Comparison of ENCODE assay signal across 8 cellular contexts in genomic region chr13:29923554-29924481, GRCh38.
A peak's percentile ranks its signal among the peaks of the same experiment; 100 is the strongest.
DNase-seq lines count a peak whose midpoint lies in the region; ATAC-seq, FAIRE-seq and TF ChIP-seq lines count a peak whose summit lies in the region.

No MANE protein-coding gene starts in this region.

- CTCF ChIA-PET in K562 (lab: Yijun Ruan, JAX; ENCODE audit: low intra/inter-chr PET ratio), result no interaction called here

- BruUV-seq in K562 (replicated peaks; lab: Mats Ljungman, UMichigan), result no TSS peak

- no peaks in the 10 kb centered on the region for H3K9me1 ChIP-seq in K562 (ENCODE audit: control insufficient read depth, insufficient read depth, low read length)

- H3K4me1 Mint-ChIP-seq in T-helper 17 cell (peaks cover 12% of the 10 kb centered on the region), immature natural killer cell (peaks cover 4 to 6% of the 10 kb centered on the region in 2 donors)

- FAIRE-seq in K562 (lab: Jason Lieb, UNC), result peak; percentile 81

- peak; percentile 71 for ATAC-seq in T-helper 17 cell
- ATAC-seq in K562, result peak; percentile 89
- ATAC-seq in HG02642 (IDR thresholded peaks at IDR 0.05; ENCODE audit: poor library complexity, unreplicated experiment), result no peak
- no peak for ATAC-seq in HG03139 (IDR thresholded peaks at IDR 0.05; ENCODE audit: unreplicated experiment)

- no peaks in the 10 kb centered on the region for H4K20me1 ChIP-seq in K562 (replicated peaks; ENCODE audit: control insufficient read depth, insufficient read depth, low read length)

- H3K9me3 ChIP-seq in T-helper 17 cell (ENCODE audit: control insufficient read depth, low read length, poor library complexity, severe bottlenecking) (no peaks in the 10 kb centered on the region), K562 (replicated peaks; ENCODE audit: control insufficient read depth, insufficient read depth, low read depth, low read length) (no peaks in the 10 kb centered on the region), spleen (no peaks in the 10 kb centered on the region)

- H3K4me3 ChIP-seq in K562 (no peak overlapping the region), spleen (no peak overlapping the region)

- H3K9me3 Mint-ChIP-seq in immature natural killer cell, result no peaks in the 10 kb centered on the region

- H2AFZ ChIP-seq in K562 (ENCODE audit: low read depth, low read length), result peak overlapping the region; percentile 68

- DNase-seq in DMS153 treated with DMSO at 0.1 percent for 48 hours (lab: John Stamatoyannopoulos, UW; ENCODE audit: unreplicated experiment), result peak; percentile 44
- peak; percentile 57 for DNase-seq in HuH-7.5 (ENCODE audit: low spot score)
- DNase-seq in T-helper 17 cell, result peak; percentile 24 to 39 (median 27)
- peak; percentile 61 to 73 (median 70) for DNase-seq in K562 (ENCODE audit: extremely low read depth in 1 of 4, low spot score in 3 of 4)
- peak; percentile 48 to 62 (median 61) for DNase-seq in immature natural killer cell
- DNase-seq in spleen, result peak; percentile 84

- H3K36me3 ChIP-seq in K562 (ENCODE audit: control insufficient read depth, insufficient read depth, low read length), result no peaks in the 10 kb centered on the region
- no peaks in the 10 kb centered on the region for H3K36me3 ChIP-seq in spleen

- H3K9ac ChIP-seq in K562 (ENCODE audit: insufficient read depth in 1 of 2, low read depth in 2 of 2, low read length in 2 of 2), result no peak overlapping the region

- no peak overlapping the region for H3K4me3 Mint-ChIP-seq in T-helper 17 cell
- H3K4me3 Mint-ChIP-seq in immature natural killer cell, result no peak overlapping the region

- no peak overlapping the region for H3K4me2 ChIP-seq in K562 (ENCODE audit: insufficient read depth, low read length)

- 30% methylated on average over 9 of the region's 12 CpGs for WGBS in K562 (ENCODE audit: insufficient coverage, low coverage, missing lambda C conversion rate)
- WGBS in spleen, 5 donors, result 49 to 63% (median 55%) methylated on average over 9 to 12 of the region's 12 CpGs

- intact Hi-C loops in K562 (cut with micrococcal nuclease) (no loop called here), spleen (cut with DNase I; ENCODE audit: low total_unique reads) (loop anchor here (10.0 kb wide), 1 partner anchor 149 kb away; no protein-coding TSS in a partner anchor)

- no peaks in the 10 kb centered on the region; a peak in 2 of 5 replicates for H3K4me1 ChIP-seq in K562 (replicated peaks in 1 of 2; ENCODE audit: control insufficient read depth in 2 of 2, insufficient read depth in 2 of 2, low read length in 2 of 2)
- H3K4me1 ChIP-seq in spleen, result peaks cover 0 to 18% (median 13%) of the 10 kb centered on the region in 6 donors

- TF ChIP-seq CTCF in K562 (IDR thresholded peaks at IDR 0.05 in 2 of 3, conservative IDR thresholded peaks at IDR 0.05 in 1 of 3; ENCODE audit: insufficient read depth in 2 of 3, low read depth in 1 of 3, low read length in 3 of 3) (peak; percentile 50 to 85 (median 52); a peak in 5 of 6 replicates), spleen (IDR thresholded peaks at IDR 0.05 in 8 of 11, conservative IDR thresholded peaks at IDR 0.05 in 3 of 11) (peak; percentile 37 to 87 (median 73))

- no peak overlapping the region for H3K27ac ChIP-seq in K562 (ENCODE audit: extremely low read depth, low read depth, low read length)
- peak overlapping the region in 4 of 8 donors; percentile 10 to 39 (median 36) for H3K27ac ChIP-seq in spleen

- POLR2A ChIA-PET in K562 (lab: Yijun Ruan, JAX), result no interaction called here

- TF ChIP-seq EP300 in K562 (IDR thresholded peaks at IDR 0.05; ENCODE audit: low read length), result no peak

- H3K36me3 Mint-ChIP-seq in T-helper 17 cell (ENCODE audit: low read depth) (peaks cover 8% of the 10 kb centered on the region), immature natural killer cell (no peaks in the 10 kb centered on the region)

- in situ Hi-C loops in K562 (cut with MboI), result no loop called here

- H3K27me3 Mint-ChIP-seq in T-helper 17 cell (peaks cover 16% of the 10 kb centered on the region), immature natural killer cell (ENCODE audit: low read depth in 3 of 3) (peaks cover 0 to 2% (median 2%) of the 10 kb centered on the region in 3 donors)

- H3K79me2 ChIP-seq in K562 (ENCODE audit: control insufficient read depth, insufficient read depth, low read length), result no peaks in the 10 kb centered on the region

- H3K27ac Mint-ChIP-seq in T-helper 17 cell (peak overlapping the region; percentile 75), immature natural killer cell (no peak overlapping the region)

- TF ChIP-seq POLR2A in K562 (conservative IDR thresholded peaks at IDR 0.05) (no peak), spleen (IDR thresholded peaks at IDR 0.05) (no peak)

- TF ChIP-seq RAD21 in K562 (CRISPR knock-in tag; conservative IDR thresholded peaks at IDR 0.05 in 1 of 2, IDR thresholded peaks at IDR 0.05 in 1 of 2), result peak; percentile 13 to 40; a peak in 2 of 4 replicates

- H3K27me3 ChIP-seq in K562 (ENCODE audit: control insufficient read depth in 2 of 2, insufficient read depth in 2 of 2, low read length in 2 of 2) (no peaks in the 10 kb centered on the region), spleen (replicated peaks in 1 of 7) (no peaks in the 10 kb centered on the region)

TF ChIP-seq in K562, 482 proteins besides CTCF, POLR2A, EP300 and RAD21 (continues in another document):
- no peak for TF ChIP-seq ZNF57 (CRISPR knock-in tag; IDR thresholded peaks at IDR 0.05)
- no peak for TF ChIP-seq ZNF431 (CRISPR knock-in tag; IDR thresholded peaks at IDR 0.05)
- TF ChIP-seq CHD1 (IDR thresholded peaks at IDR 0.05; ENCODE audit: low read length), result no peak
- no peak for TF ChIP-seq ZC3H11A (IDR thresholded peaks at IDR 0.05; ENCODE audit: low read depth, low read length)
- TF ChIP-seq, protein P1, sequence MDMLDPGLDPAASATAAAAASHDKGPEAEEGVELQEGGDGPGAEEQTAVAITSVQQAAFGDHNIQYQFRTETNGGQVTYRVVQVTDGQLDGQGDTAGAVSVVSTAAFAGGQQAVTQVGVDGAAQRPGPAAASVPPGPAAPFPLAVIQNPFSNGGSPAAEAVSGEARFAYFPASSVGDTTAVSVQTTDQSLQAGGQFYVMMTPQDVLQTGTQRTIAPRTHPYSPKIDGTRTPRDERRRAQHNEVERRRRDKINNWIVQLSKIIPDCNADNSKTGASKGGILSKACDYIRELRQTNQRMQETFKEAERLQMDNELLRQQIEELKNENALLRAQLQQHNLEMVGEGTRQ (CRISPR knock-in tag; IDR thresholded peaks at IDR 0.05), result peak; percentile 23; the same call in 1 of the 2 replicates
- no peak for TF ChIP-seq HNRNPL (IDR thresholded peaks at IDR 0.05; ENCODE audit: low read depth, low read length)
- TF ChIP-seq ZFP36 (IDR thresholded peaks at IDR 0.05; ENCODE audit: low read depth, low read length, partially characterized antibody), result peak; percentile 20
- TF ChIP-seq, protein P2, sequence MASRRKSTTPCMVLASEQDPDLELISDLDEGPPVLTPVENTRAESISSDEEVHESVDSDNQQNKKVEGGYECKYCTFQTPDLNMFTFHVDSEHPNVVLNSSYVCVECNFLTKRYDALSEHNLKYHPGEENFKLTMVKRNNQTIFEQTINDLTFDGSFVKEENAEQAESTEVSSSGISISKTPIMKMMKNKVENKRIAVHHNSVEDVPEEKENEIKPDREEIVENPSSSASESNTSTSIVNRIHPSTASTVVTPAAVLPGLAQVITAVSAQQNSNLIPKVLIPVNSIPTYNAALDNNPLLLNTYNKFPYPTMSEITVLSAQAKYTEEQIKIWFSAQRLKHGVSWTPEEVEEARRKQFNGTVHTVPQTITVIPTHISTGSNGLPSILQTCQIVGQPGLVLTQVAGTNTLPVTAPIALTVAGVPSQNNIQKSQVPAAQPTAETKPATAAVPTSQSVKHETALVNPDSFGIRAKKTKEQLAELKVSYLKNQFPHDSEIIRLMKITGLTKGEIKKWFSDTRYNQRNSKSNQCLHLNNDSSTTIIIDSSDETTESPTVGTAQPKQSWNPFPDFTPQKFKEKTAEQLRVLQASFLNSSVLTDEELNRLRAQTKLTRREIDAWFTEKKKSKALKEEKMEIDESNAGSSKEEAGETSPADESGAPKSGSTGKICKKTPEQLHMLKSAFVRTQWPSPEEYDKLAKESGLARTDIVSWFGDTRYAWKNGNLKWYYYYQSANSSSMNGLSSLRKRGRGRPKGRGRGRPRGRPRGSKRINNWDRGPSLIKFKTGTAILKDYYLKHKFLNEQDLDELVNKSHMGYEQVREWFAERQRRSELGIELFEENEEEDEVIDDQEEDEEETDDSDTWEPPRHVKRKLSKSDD (conservative IDR thresholded peaks at IDR 0.05; ENCODE audit: low read length), result no peak
- no peak for TF ChIP-seq FUS (optimal IDR thresholded peaks at IDR 0.05; ENCODE audit: low read depth, low read length)
- TF ChIP-seq TRIM28 (IDR thresholded peaks at IDR 0.05), result no peak
- no peak for TF ChIP-seq MXI1 (IDR thresholded peaks at IDR 0.05; ENCODE audit: low read depth, low read length)
- TF ChIP-seq MED1 (CRISPR knock-in tag; IDR thresholded peaks at IDR 0.05; ENCODE audit: borderline replicate concordance), result no peak
- no peak for TF ChIP-seq ZNF134 (CRISPR knock-in tag; conservative IDR thresholded peaks at IDR 0.05)
- TF ChIP-seq, protein P3, sequence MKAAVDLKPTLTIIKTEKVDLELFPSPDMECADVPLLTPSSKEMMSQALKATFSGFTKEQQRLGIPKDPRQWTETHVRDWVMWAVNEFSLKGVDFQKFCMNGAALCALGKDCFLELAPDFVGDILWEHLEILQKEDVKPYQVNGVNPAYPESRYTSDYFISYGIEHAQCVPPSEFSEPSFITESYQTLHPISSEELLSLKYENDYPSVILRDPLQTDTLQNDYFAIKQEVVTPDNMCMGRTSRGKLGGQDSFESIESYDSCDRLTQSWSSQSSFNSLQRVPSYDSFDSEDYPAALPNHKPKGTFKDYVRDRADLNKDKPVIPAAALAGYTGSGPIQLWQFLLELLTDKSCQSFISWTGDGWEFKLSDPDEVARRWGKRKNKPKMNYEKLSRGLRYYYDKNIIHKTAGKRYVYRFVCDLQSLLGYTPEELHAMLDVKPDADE (conservative IDR thresholded peaks at IDR 0.05; ENCODE audit: control insufficient read depth, low read depth, low read length), result no peak
- peak; percentile 79 for TF ChIP-seq SOX6 (IDR thresholded peaks at IDR 0.05)
- no peak for TF ChIP-seq ZNF512 (tag; IDR thresholded peaks at IDR 0.05)
- peak; percentile 35 for TF ChIP-seq EP400 (IDR thresholded peaks at IDR 0.05)

Comparison
In these comparisons a context has a peak if more than half of its experiments do, and no peak if none do; other contexts are left out.
1. DNase-seq: peak in every context shown above with its lines; median percentile 84 in spleen; 70 in K562; 61 in immature natural killer cell; 57 in HuH-7.5; 44 in DMS153 treated with DMSO at 0.1 percent for 48 hours; 27 in T-helper 17 cell.
2. ATAC-seq: peak in T-helper 17 cell (single experiment) and K562 (single experiment); none in HG02642 (single experiment) and HG03139 (single experiment).